ENCODE assay signal across 1 cellular context in the genomic region with DNA sequence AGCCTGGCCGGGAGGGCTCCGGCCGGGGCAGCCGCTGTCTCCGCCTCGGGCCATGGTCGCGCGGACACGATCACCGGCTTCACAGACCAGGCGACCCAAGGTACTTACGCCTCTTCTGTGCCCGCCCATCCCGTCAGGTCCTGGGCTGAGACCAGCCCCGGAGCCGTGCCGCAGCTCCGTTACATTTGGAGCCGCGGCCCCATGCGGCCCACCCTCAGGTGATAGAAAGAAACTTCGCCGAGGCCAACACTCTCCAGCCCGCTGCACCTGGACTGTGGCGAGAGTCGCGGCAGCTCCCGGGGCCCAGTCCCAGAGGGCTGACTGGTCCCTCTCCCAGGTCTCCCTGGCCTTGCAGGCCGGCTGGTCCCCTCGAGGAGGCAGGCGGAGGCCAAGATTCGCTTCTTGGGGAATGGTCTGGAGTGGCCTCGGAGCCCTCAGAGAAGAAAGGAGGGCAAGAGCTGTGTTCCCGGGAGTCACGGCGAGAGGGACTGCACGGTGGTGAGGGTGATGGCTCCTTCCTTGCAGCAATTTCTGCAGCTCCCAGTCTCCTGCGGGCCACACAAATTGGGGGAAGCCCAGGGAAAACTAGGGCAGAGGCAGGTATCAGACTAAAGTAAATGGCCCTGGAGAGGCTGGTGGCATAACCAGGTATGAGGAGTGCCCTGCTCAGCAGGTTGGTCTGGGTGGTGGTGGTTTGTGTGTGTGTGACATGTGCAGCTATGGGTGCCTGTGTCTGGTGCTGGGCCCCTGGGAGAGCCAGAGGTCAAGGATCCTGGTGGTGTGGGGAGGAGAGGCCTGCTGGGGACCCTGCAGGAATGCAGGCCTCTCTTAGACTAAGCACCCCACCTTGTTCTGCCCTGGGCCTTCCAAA.
TF ChIP-seq lines count a peak whose summit lies in the region.

No MANE protein-coding gene starts in this region.

TF ChIP-seq in HepG2, 621 proteins besides CTCF, POLR2A, EP300 and RAD21 (continued from another document and continues in another):
- TF ChIP-seq, protein P1, sequence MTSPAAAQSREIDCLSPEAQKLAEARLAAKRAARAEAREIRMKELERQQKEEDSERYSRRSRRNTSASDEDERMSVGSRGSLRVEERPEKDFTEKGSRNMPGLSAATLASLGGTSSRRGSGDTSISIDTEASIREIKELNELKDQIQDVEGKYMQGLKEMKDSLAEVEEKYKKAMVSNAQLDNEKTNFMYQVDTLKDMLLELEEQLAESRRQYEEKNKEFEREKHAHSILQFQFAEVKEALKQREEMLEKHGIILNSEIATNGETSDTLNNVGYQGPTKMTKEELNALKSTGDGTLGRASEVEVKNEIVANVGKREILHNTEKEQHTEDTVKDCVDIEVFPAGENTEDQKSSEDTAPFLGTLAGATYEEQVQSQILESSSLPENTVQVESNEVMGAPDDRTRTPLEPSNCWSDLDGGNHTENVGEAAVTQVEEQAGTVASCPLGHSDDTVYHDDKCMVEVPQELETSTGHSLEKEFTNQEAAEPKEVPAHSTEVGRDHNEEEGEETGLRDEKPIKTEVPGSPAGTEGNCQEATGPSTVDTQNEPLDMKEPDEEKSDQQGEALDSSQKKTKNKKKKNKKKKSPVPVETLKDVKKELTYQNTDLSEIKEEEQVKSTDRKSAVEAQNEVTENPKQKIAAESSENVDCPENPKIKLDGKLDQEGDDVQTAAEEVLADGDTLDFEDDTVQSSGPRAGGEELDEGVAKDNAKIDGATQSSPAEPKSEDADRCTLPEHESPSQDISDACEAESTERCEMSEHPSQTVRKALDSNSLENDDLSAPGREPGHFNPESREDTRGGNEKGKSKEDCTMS (CRISPR knock-in tag; conservative IDR thresholded peaks at IDR 0.05), result no peak
- TF ChIP-seq KMT2A (CRISPR knock-in tag; IDR thresholded peaks at IDR 0.05) (peak; percentile 21; the same call in 1 of the 2 replicates), NR3C1 (CRISPR knock-in tag; IDR thresholded peaks at IDR 0.05) (no peak), MAZ (IDR thresholded peaks at IDR 0.05; ENCODE audit: borderline replicate concordance, low read depth, low read length) (no peak), MAZ (CRISPR knock-in tag; IDR thresholded peaks at IDR 0.05; ENCODE audit: low read depth) (peak; percentile 49; the same call in 1 of the 2 replicates), KAT8 (CRISPR knock-in tag; IDR thresholded peaks at IDR 0.05) (no peak), ZNF776 (CRISPR knock-in tag; IDR thresholded peaks at IDR 0.05) (peak; percentile 42), HOXA7 (CRISPR knock-in tag; IDR thresholded peaks at IDR 0.05) (0 out of 2 replicates have a peak, but pooled peaks have one; percentile 46), JARID2 (CRISPR knock-in tag; IDR thresholded peaks at IDR 0.05; ENCODE audit: insufficient replicate concordance) (peak; percentile 39), ZNF766 (CRISPR knock-in tag; IDR thresholded peaks at IDR 0.05; ENCODE audit: borderline replicate concordance) (no peak), BRCA1 (CRISPR knock-in tag; IDR thresholded peaks at IDR 0.05) (no peak), SMARCE1 (IDR thresholded peaks at IDR 0.05; ENCODE audit: borderline replicate concordance) (no peak), ETV6 (CRISPR knock-in tag; conservative IDR thresholded peaks at IDR 0.05) (no peak), SIX4 (CRISPR knock-in tag; IDR thresholded peaks at IDR 0.05) (no peak), SNAPC2 (CRISPR knock-in tag; IDR thresholded peaks at IDR 0.05) (0 out of 2 replicates have a peak, but pooled peaks have one; percentile 32), ZBTB38 (CRISPR knock-in tag; IDR thresholded peaks at IDR 0.05) (no peak), ELF3 (CRISPR knock-in tag; IDR thresholded peaks at IDR 0.05) (peak; percentile 12; the same call in 1 of the 2 replicates), TCF12 (IDR thresholded peaks at IDR 0.05) (no peak), TCF12 (CRISPR knock-in tag; IDR thresholded peaks at IDR 0.05) (no peak), SATB2 (CRISPR knock-in tag; IDR thresholded peaks at IDR 0.05) (no peak), CHD4 (IDR thresholded peaks at IDR 0.05; ENCODE audit: borderline replicate concordance, low read length) (no peak), IRF2 (CRISPR knock-in tag; IDR thresholded peaks at IDR 0.05) (peak; percentile 18; the same call in 1 of the 2 replicates), ZNF12 (CRISPR knock-in tag; IDR thresholded peaks at IDR 0.05) (no peak), ZNF558 (CRISPR knock-in tag; IDR thresholded peaks at IDR 0.05; ENCODE audit: borderline replicate concordance) (0 out of 2 replicates have a peak, but pooled peaks have one; percentile 37), MATR3 (CRISPR knock-in tag; IDR thresholded peaks at IDR 0.05) (no peak), IKZF1 (IDR thresholded peaks at IDR 0.05) (no peak), KLF15 (CRISPR knock-in tag; IDR thresholded peaks at IDR 0.05; ENCODE audit: borderline replicate concordance) (peak; percentile 57; the same call in 1 of the 2 replicates), SRY (CRISPR knock-in tag; IDR thresholded peaks at IDR 0.05) (no peak), U2AF2 (IDR thresholded peaks at IDR 0.05; ENCODE audit: low read depth, low read length) (no peak), RBFOX2 (IDR thresholded peaks at IDR 0.05; ENCODE audit: low read depth, low read length) (no peak), KDM4B (CRISPR knock-in tag; IDR thresholded peaks at IDR 0.05) (no peak), PHB2 (IDR thresholded peaks at IDR 0.05; ENCODE audit: partially characterized antibody) (no peak), SMAD1 (CRISPR knock-in tag; IDR thresholded peaks at IDR 0.05; ENCODE audit: borderline replicate concordance, low read depth) (no peak), KAT7 (CRISPR knock-in tag; IDR thresholded peaks at IDR 0.05; ENCODE audit: borderline replicate concordance) (peak; percentile 33; the same call in 1 of the 2 replicates)
- TF ChIP-seq, protein P2, sequence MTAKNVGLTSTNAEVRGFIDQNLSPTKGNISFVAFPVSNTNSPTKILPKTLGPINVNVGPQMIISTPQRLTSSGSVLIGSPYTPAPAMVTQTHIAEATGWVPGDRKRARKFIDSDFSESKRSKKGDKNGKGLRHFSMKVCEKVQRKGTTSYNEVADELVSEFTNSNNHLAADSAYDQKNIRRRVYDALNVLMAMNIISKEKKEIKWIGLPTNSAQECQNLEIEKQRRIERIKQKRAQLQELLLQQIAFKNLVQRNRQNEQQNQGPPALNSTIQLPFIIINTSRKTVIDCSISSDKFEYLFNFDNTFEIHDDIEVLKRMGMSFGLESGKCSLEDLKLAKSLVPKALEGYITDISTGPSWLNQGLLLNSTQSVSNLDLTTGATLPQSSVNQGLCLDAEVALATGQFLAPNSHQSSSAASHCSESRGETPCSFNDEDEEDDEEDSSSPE (CRISPR knock-in tag; IDR thresholded peaks at IDR 0.05), result peak; percentile 28; the same call in 1 of the 2 replicates
- TF ChIP-seq, protein P3, sequence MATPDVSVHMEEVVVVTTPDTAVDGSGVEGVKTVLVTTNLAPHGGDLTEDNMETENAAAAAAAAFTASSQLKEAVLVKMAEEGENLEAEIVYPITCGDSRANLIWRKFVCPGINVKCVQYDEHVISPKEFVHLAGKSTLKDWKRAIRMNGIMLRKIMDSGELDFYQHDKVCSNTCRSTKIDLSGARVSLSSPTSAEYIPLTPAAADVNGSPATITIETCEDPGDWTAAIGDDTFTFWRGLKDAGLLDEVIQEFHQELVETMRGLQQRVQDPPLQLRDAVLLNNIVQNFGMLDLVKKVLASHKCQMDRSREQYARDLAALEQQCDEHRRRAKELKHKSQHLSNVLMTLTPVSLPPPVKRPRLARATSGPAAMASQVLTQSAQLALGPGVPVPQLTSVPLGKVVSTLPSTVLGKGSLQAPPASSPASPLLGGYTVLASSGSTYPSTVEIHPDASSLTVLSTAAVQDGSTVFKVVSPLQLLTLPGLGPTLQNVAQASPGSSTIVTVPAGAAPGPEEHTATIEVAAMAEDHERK (CRISPR knock-in tag; IDR thresholded peaks at IDR 0.05; ENCODE audit: low read depth), result no peak; the same call in 1 of the 2 replicates
- TF ChIP-seq, protein P4, sequence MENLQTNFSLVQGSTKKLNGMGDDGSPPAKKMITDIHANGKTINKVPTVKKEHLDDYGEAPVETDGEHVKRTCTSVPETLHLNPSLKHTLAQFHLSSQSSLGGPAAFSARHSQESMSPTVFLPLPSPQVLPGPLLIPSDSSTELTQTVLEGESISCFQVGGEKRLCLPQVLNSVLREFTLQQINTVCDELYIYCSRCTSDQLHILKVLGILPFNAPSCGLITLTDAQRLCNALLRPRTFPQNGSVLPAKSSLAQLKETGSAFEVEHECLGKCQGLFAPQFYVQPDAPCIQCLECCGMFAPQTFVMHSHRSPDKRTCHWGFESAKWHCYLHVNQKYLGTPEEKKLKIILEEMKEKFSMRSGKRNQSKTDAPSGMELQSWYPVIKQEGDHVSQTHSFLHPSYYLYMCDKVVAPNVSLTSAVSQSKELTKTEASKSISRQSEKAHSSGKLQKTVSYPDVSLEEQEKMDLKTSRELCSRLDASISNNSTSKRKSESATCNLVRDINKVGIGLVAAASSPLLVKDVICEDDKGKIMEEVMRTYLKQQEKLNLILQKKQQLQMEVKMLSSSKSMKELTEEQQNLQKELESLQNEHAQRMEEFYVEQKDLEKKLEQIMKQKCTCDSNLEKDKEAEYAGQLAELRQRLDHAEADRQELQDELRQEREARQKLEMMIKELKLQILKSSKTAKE (CRISPR knock-in tag; IDR thresholded peaks at IDR 0.05; ENCODE audit: borderline replicate concordance), result 0 out of 2 replicates have a peak, but pooled peaks have one; percentile 41
- TF ChIP-seq, protein P5, sequence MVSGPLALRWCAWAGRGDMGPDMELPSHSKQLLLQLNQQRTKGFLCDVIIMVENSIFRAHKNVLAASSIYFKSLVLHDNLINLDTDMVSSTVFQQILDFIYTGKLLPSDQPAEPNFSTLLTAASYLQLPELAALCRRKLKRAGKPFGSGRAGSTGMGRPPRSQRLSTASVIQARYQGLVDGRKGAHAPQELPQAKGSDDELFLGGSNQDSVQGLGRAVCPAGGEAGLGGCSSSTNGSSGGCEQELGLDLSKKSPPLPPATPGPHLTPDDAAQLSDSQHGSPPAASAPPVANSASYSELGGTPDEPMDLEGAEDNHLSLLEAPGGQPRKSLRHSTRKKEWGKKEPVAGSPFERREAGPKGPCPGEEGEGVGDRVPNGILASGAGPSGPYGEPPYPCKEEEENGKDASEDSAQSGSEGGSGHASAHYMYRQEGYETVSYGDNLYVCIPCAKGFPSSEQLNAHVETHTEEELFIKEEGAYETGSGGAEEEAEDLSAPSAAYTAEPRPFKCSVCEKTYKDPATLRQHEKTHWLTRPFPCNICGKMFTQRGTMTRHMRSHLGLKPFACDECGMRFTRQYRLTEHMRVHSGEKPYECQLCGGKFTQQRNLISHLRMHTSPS (CRISPR knock-in tag; IDR thresholded peaks at IDR 0.05; ENCODE audit: low read depth), result no peak
- TF ChIP-seq, protein P6, sequence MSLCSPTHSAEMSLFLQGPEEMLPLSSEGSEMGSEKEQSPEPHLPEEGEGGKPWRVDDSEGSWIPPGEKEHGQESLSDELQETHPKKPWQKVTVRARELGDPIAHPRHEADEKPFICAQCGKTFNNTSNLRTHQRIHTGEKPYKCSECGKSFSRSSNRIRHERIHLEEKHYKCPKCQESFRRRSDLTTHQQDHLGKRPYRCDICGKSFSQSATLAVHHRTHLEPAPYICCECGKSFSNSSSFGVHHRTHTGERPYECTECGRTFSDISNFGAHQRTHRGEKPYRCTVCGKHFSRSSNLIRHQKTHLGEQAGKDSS (CRISPR knock-in tag; IDR thresholded peaks at IDR 0.05; ENCODE audit: borderline replicate concordance, low read depth), result 0 out of 2 replicates have a peak, but pooled peaks have one; percentile 79
- TF ChIP-seq, protein P7, sequence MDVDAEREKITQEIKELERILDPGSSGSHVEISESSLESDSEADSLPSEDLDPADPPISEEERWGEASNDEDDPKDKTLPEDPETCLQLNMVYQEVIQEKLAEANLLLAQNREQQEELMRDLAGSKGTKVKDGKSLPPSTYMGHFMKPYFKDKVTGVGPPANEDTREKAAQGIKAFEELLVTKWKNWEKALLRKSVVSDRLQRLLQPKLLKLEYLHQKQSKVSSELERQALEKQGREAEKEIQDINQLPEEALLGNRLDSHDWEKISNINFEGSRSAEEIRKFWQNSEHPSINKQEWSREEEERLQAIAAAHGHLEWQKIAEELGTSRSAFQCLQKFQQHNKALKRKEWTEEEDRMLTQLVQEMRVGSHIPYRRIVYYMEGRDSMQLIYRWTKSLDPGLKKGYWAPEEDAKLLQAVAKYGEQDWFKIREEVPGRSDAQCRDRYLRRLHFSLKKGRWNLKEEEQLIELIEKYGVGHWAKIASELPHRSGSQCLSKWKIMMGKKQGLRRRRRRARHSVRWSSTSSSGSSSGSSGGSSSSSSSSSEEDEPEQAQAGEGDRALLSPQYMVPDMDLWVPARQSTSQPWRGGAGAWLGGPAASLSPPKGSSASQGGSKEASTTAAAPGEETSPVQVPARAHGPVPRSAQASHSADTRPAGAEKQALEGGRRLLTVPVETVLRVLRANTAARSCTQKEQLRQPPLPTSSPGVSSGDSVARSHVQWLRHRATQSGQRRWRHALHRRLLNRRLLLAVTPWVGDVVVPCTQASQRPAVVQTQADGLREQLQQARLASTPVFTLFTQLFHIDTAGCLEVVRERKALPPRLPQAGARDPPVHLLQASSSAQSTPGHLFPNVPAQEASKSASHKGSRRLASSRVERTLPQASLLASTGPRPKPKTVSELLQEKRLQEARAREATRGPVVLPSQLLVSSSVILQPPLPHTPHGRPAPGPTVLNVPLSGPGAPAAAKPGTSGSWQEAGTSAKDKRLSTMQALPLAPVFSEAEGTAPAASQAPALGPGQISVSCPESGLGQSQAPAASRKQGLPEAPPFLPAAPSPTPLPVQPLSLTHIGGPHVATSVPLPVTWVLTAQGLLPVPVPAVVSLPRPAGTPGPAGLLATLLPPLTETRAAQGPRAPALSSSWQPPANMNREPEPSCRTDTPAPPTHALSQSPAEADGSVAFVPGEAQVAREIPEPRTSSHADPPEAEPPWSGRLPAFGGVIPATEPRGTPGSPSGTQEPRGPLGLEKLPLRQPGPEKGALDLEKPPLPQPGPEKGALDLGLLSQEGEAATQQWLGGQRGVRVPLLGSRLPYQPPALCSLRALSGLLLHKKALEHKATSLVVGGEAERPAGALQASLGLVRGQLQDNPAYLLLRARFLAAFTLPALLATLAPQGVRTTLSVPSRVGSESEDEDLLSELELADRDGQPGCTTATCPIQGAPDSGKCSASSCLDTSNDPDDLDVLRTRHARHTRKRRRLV (CRISPR knock-in tag; IDR thresholded peaks at IDR 0.05), result peak; percentile 61; the same call in 1 of the 2 replicates
- TF ChIP-seq, protein P8, sequence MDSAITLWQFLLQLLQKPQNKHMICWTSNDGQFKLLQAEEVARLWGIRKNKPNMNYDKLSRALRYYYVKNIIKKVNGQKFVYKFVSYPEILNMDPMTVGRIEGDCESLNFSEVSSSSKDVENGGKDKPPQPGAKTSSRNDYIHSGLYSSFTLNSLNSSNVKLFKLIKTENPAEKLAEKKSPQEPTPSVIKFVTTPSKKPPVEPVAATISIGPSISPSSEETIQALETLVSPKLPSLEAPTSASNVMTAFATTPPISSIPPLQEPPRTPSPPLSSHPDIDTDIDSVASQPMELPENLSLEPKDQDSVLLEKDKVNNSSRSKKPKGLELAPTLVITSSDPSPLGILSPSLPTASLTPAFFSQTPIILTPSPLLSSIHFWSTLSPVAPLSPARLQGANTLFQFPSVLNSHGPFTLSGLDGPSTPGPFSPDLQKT (CRISPR knock-in tag; IDR thresholded peaks at IDR 0.05; ENCODE audit: borderline replicate concordance), result no peak
- TF ChIP-seq, protein P9, sequence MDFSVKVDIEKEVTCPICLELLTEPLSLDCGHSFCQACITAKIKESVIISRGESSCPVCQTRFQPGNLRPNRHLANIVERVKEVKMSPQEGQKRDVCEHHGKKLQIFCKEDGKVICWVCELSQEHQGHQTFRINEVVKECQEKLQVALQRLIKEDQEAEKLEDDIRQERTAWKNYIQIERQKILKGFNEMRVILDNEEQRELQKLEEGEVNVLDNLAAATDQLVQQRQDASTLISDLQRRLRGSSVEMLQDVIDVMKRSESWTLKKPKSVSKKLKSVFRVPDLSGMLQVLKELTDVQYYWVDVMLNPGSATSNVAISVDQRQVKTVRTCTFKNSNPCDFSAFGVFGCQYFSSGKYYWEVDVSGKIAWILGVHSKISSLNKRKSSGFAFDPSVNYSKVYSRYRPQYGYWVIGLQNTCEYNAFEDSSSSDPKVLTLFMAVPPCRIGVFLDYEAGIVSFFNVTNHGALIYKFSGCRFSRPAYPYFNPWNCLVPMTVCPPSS (IDR thresholded peaks at IDR 0.05), result no peak
